ENCODE assay signal across 28 cellular contexts in genomic region chr5:64188776-64189175, GRCh38.
"Had no signal": no experiment of that assay in that cellular context is flagged by ENCODE, and none has a peak within 500 bp of the region (broad histone marks: within the 10 kb centered on the region; RNA-seq: fewer than 3 reads in every experiment).

No MANE protein-coding gene starts in this region.

- DNase-seq: activated CD4-positive, alpha-beta memory T cell treated with anti-CD3 and anti-CD28 coated beads for 36 hours; activated CD4-positive, alpha-beta T cell treated with anti-CD3 and anti-CD28 coated beads for 36 hours; activated CD4-positive, alpha-beta T cell treated with anti-CD3 and anti-CD28 coated beads, Interleukin-2, amount 10 ng/mL, durations not matched to agents 24 days and 14 days; activated CD4-positive, CD25-positive, alpha-beta regulatory T cell; activated CD4-positive, CD25-positive, alpha-beta regulatory T cell treated with anti-CD3 and anti-CD28 coated beads, Interleukin-2, amount 50 U/mL, for 72 hours; activated CD8-positive, alpha-beta memory T cell treated with anti-CD3 and anti-CD28 coated beads, Interleukin-2, amount 10 ng/mL, durations not matched to agents 7 days and 5 days; activated CD8-positive, alpha-beta memory T cell treated with anti-CD3 and anti-CD28 coated beads, Interleukin-2, amount 50 U/mL, for 4 hours; activated CD8-positive, alpha-beta T cell treated with anti-CD3 and anti-CD28 coated beads, Interleukin-2, amount 10 ng/mL, durations not matched to agents 7 days and 5 days; activated effector memory CD4-positive, alpha-beta T cell treated with anti-CD3 and anti-CD28 coated beads, Interleukin-2, amount 50 U/mL, for 16 hours; activated naive CD4-positive, alpha-beta T cell treated with anti-CD3 and anti-CD28 coated beads for 36 hours; activated naive CD8-positive, alpha-beta T cell treated with anti-CD3 and anti-CD28 coated beads for 36 hours; activated naive CD8-positive, alpha-beta T cell treated with anti-CD3 and anti-CD28 coated beads, Interleukin-2, amount 50 U/mL, for 24 hours; activated T-cell treated with anti-CD3 and anti-CD28 coated beads, Interleukin-2, amount 50 U/mL, for 1 hour; activated T-cell treated with anti-CD3 and anti-CD28 coated beads, Interleukin-2, amount 50 U/mL, for 48 hours; adrenal gland; amygdala; aorta; body of pancreas; caudate nucleus; cortex of kidney; dermis blood vessel endothelial cell; effector CD4-positive, alpha-beta T cell; effector memory CD8-positive, alpha-beta T cell; erythroblast; foreskin keratinocyte; gastrocnemius medialis; heart right ventricle; T1000 had no signal

- ATAC-seq: activated CD4-positive, alpha-beta T cell treated with anti-CD3 and anti-CD28 coated beads for 36 hours; activated CD8-positive, alpha-beta memory T cell treated with anti-CD3 and anti-CD28 coated beads, Interleukin-2, amount 10 ng/mL, durations not matched to agents 7 days and 5 days; activated CD8-positive, alpha-beta T cell treated with anti-CD3 and anti-CD28 coated beads, Interleukin-2, amount 10 ng/mL, durations not matched to agents 7 days and 5 days; activated naive CD8-positive, alpha-beta T cell treated with anti-CD3 and anti-CD28 coated beads, Interleukin-2, amount 50 U/mL, for 24 hours; body of pancreas; effector memory CD8-positive, alpha-beta T cell; foreskin keratinocyte; gastrocnemius medialis; heart right ventricle had no signal
